9 cellular contexts compared by ENCODE assay signal in the genomic region with DNA sequence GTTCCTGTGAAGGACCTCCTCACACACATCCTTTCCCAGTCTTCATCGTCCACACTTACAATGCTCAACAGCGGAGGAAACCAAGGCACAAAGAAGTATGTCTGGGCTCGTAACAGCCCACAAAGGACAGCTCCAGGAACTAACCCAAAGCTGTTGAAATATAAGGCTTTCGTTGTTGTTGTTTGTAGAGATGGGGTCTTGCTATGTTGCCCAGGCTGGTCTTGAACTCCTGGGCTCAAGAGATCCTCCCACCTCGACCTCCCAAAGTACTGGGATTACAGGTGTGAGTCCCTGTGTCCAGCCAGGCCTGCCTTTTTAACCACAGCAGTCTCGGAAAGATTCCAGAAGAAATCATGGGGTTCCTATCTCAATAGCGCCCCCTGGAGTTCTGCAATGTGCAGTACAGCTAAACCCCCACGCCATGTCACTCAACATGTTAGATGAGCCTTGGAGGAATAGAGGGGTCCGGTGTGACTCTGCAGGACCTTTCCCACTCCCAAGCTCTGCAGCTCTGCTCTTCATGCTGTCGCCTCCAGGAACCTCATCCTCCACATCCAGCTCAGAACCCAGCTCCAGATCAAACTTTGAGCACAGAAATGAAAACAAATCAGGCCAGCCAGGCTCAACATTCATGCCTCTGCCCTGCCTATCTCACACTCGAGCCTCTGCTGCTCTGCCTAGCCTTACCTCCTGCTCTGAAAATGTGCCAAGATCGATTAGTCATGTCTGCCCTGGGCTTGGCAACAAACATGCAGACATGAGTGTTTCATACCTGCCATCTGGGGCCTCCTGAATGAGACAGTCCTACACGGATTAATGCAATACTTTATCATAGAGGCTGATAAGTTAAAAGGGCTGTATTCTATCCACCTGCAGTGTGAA. TPM values are rescaled to one million over a fixed set of nuclear protein-coding genes. Genes with fewer than 3 reads are reported as not detected.
DNase-seq lines count a peak whose midpoint lies in the region; ATAC-seq and TF ChIP-seq lines count a peak whose summit lies in the region.
"Had no signal": no experiment of that assay in that cellular context is flagged by ENCODE, and none has a peak within 500 bp of the region (broad histone marks: within the 10 kb centered on the region; RNA-seq: fewer than 3 reads in every experiment).

No MANE protein-coding gene starts in this region.

- intact Hi-C loops in uterus (cut with DNase I; ENCODE audit: low total_unique reads), result no loop called here

- no peak for ATAC-seq in HG03039 (IDR thresholded peaks at IDR 0.05; ENCODE audit: unreplicated experiment)

- no peaks in the 10 kb centered on the region for H3K27me3 ChIP-seq in uterus

- no peaks in the 10 kb centered on the region for H3K4me1 ChIP-seq in uterus

- no peaks in the 10 kb centered on the region for H3K4me1 Mint-ChIP-seq in activated naive CD8-positive, alpha-beta T cell treated with anti-CD3 and anti-CD28 coated beads for 36 hours
- H3K4me1 Mint-ChIP-seq in immature natural killer cell, result peaks cover 1 to 8% of the 10 kb centered on the region in 2 donors

- H3K4me3 ChIP-seq in GM12865 (ENCODE audit: low read depth, low read length) (no peak overlapping the region), uterus (no peak overlapping the region)

- no peaks in the 10 kb centered on the region for H3K36me3 ChIP-seq in uterus

- H3K27ac Mint-ChIP-seq in activated naive CD8-positive, alpha-beta T cell treated with anti-CD3 and anti-CD28 coated beads for 36 hours, result no peak overlapping the region
- H3K27ac Mint-ChIP-seq in immature natural killer cell, result no peak overlapping the region

- H3K27me3 Mint-ChIP-seq in activated naive CD8-positive, alpha-beta T cell treated with anti-CD3 and anti-CD28 coated beads for 36 hours, result no peaks in the 10 kb centered on the region
- peaks cover 0 to 3% (median 0%) of the 10 kb centered on the region in 3 donors for H3K27me3 Mint-ChIP-seq in immature natural killer cell (ENCODE audit: low read depth in 3 of 3)

- TF ChIP-seq POLR2A in uterus (IDR thresholded peaks at IDR 0.05), result no peak

- DNase-seq in AG08395 (ENCODE audit: low spot score), result peak; percentile 68
- peak; percentile 53 for DNase-seq in GM12865 (ENCODE audit: low read depth)
- peak; percentile 63 for DNase-seq in NCI-H69 (lab: John Stamatoyannopoulos, UW)
- peak; percentile 13 for DNase-seq in activated naive CD8-positive, alpha-beta T cell treated with anti-CD3 and anti-CD28 coated beads for 36 hours
- DNase-seq in immature natural killer cell, result peak; percentile 10 to 21 (median 20)
- no peak for DNase-seq in uterus
- DNase-seq in mesenteric fat pad (ENCODE audit: low spot score), result no peak

- H3K36me3 Mint-ChIP-seq in activated naive CD8-positive, alpha-beta T cell treated with anti-CD3 and anti-CD28 coated beads for 36 hours, result no peaks in the 10 kb centered on the region
- H3K36me3 Mint-ChIP-seq in immature natural killer cell, result no peaks in the 10 kb centered on the region

- TF ChIP-seq CTCF in GM12865 (IDR thresholded peaks at IDR 0.05; ENCODE audit: insufficient read depth, low read depth, low read length, missing control alignments) (peak; percentile 44), uterus (IDR thresholded peaks at IDR 0.05) (peak in 3 of 4 experiments; percentile 27 to 46 (median 29))

- H3K9me3 ChIP-seq in uterus, result no peaks in the 10 kb centered on the region

- H3K4me3 Mint-ChIP-seq in activated naive CD8-positive, alpha-beta T cell treated with anti-CD3 and anti-CD28 coated beads for 36 hours, result no peak overlapping the region
- no peak overlapping the region for H3K4me3 Mint-ChIP-seq in immature natural killer cell

- no peak overlapping the region for H3K27ac ChIP-seq in uterus

- H3K9me3 Mint-ChIP-seq in activated naive CD8-positive, alpha-beta T cell treated with anti-CD3 and anti-CD28 coated beads for 36 hours, result no peaks in the 10 kb centered on the region
- no peaks in the 10 kb centered on the region for H3K9me3 Mint-ChIP-seq in immature natural killer cell

RNA-seq across cellular contexts. Expression of a gene that starts 7.5 kb away (rescaled TPM):
- 1 to 10 TPM; 2.0 to 2.5 TPM for total RNA-seq in activated naive CD8-positive, alpha-beta T cell treated with anti-CD3 and anti-CD28 coated beads for 36 hours
- under 1 TPM in 1 of 3 donors, not detected in 2; 0.37 TPM for polyA plus RNA-seq in immature natural killer cell
- total RNA-seq in uterus, result 10 to 100 TPM in 1 of 4 donors, 1 to 10 TPM in 3; 2.1 to 15.6 (median 5.3) TPM
- 7.1 TPM for total RNA-seq in mesenteric fat pad

RNA-seq across cellular contexts. Expression of a gene that starts 59.2 kb away (rescaled TPM):
- total RNA-seq in activated naive CD8-positive, alpha-beta T cell treated with anti-CD3 and anti-CD28 coated beads for 36 hours, result not detected
- under 1 TPM in 1 of 3 donors, not detected in 2; 0.69 TPM for polyA plus RNA-seq in immature natural killer cell
- not detected for total RNA-seq in uterus
- not detected for total RNA-seq in mesenteric fat pad
- total RNA-seq: temporal lobe had no signal

Comparison
In these comparisons a context has a peak if more than half of its experiments do, and no peak if none do; other contexts are left out.
1. DNase-seq: peak in AG08395 (single experiment), GM12865 (single experiment), NCI-H69 (single experiment), activated naive CD8-positive, alpha-beta T cell treated with anti-CD3 and anti-CD28 coated beads for 36 hours (single experiment) and immature natural killer cell (3 of 3); none in uterus (0 of 2) and mesenteric fat pad (single experiment).